Comparison of ENCODE assay signal across 11 cellular contexts in the genomic region with DNA sequence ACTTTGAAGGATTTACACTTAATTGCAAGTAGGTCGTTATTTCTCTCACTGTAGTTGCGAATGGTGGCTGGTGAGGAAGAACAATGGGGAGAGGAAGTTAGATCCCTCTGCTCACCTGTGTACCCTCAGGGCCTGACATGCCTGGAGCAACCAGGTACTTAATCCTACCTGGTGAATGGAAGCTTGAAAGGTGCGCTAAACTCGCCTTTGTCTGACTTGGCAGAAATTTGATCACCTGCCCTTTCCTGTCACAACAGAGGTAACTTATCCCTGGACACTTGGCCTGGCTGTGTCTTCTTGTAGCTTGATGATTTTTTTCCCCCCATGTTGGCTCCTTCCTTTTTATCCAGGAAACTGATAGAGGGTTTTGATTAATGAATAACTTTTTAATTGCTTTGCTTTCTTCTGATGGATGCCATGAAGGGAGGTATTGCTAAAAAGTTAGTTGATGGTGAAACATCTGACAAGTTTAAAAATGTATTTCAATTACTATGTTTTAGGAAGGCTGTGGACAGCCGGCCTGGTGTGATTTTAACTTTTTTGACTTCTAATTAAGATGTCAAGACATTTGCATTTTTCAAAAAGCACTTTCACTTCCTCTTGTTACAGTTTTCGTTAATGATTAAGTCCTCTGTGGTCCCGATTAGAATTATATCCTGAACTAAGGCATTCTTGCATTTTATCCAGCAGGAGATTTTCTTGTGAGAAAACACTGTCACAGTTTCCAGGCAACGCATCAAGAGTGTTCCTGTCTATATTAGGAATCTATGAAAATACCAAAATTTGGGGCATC. TPM values are rescaled to one million over a fixed set of nuclear protein-coding genes. Genes with fewer than 3 reads are reported as not detected.
DNase-seq lines count a peak whose midpoint lies in the region; ATAC-seq and TF ChIP-seq lines count a peak whose summit lies in the region.
"Had no signal": no experiment of that assay in that cellular context is flagged by ENCODE, and none has a peak within 500 bp of the region (broad histone marks: within the 10 kb centered on the region; RNA-seq: fewer than 3 reads in every experiment).

No MANE protein-coding gene starts in this region.

- no peaks in the 10 kb centered on the region for H3K9me3 ChIP-seq in heart right ventricle

- CTCF ChIA-PET in Calu3 (lab: Charles Lee), result interaction anchor here (0.6 to 0.9 kb wide), 3 partner anchors 23 to 364 kb away, joined by 3 to 5 read pairs (median 4); no protein-coding TSS in a partner anchor

- no TSS peak for BruUV-seq in Calu3 (replicated peaks; lab: Mats Ljungman, UMichigan)

- ATAC-seq in GM21390 (IDR thresholded peaks at IDR 0.05; ENCODE audit: unreplicated experiment) (peak; percentile 86), HG03457 (IDR thresholded peaks at IDR 0.05; ENCODE audit: unreplicated experiment) (peak; percentile 64), heart right ventricle (no peak)

- peaks cover 37% of the 10 kb centered on the region for H3K36me3 Mint-ChIP-seq in Calu3 (ENCODE audit: insufficient read depth, unreplicated experiment)
- no peaks in the 10 kb centered on the region for H3K36me3 Mint-ChIP-seq in osteocyte (ENCODE audit: unreplicated experiment)
- H3K36me3 Mint-ChIP-seq: activated naive CD8-positive, alpha-beta T cell treated with anti-CD3 and anti-CD28 coated beads, Interleukin-2, amount 10 ng/mL, durations not matched to agents 7 days and 5 days had no signal

- H3K4me3 ChIP-seq in epithelial cell of esophagus (ENCODE audit: low read length) (no peak overlapping the region), heart right ventricle (no peak overlapping the region)

- H3K36me3 ChIP-seq in heart right ventricle, result no peaks in the 10 kb centered on the region

- H3K9me3 Mint-ChIP-seq in Calu3 (ENCODE audit: low read depth, unreplicated experiment) (peaks cover 2% of the 10 kb centered on the region), osteocyte (ENCODE audit: unreplicated experiment) (peaks cover 3% of the 10 kb centered on the region)

- 69 to 75% methylated on average over 8 of the region's 8 CpGs for WGBS in heart right ventricle, 2 donors

- no peaks in the 10 kb centered on the region for H3K27me3 Mint-ChIP-seq in Calu3 (ENCODE audit: unreplicated experiment)
- peaks cover 15% of the 10 kb centered on the region for H3K27me3 Mint-ChIP-seq in osteocyte (ENCODE audit: unreplicated experiment)

- H3K27ac ChIP-seq in heart right ventricle (no peak overlapping the region), substantia nigra (ENCODE audit: low read depth, low read length, poor library complexity, severe bottlenecking) (no peak overlapping the region)

- H3K4me1 ChIP-seq in heart right ventricle, result no peaks in the 10 kb centered on the region

- TF ChIP-seq CTCF in Calu3 (IDR thresholded peaks at IDR 0.05; ENCODE audit: unreplicated experiment), result no peak
- no peak for TF ChIP-seq CTCF in epithelial cell of esophagus (IDR thresholded peaks at IDR 0.05; ENCODE audit: insufficient read depth, low read depth, low read length, missing control alignments)
- TF ChIP-seq CTCF in osteocyte (IDR thresholded peaks at IDR 0.05), result no peak
- no peak for TF ChIP-seq CTCF in heart right ventricle (IDR thresholded peaks at IDR 0.05)

- intact Hi-C loops in Calu3 (cut with micrococcal nuclease; ENCODE audit: unreplicated experiment), result loop anchor here (2.0 to 5.0 kb wide), 2 partner anchors 115 to 129 kb away; no protein-coding TSS in a partner anchor
- intact Hi-C loops in heart right ventricle (cut with DNase I), result no loop called here

- H3K4me3 Mint-ChIP-seq in Calu3 (ENCODE audit: low read depth, unreplicated experiment) (peak overlapping the region; percentile 57), osteocyte (ENCODE audit: unreplicated experiment) (no peak overlapping the region)
- H3K4me3 Mint-ChIP-seq: activated naive CD8-positive, alpha-beta T cell treated with anti-CD3 and anti-CD28 coated beads, Interleukin-2, amount 10 ng/mL, durations not matched to agents 7 days and 5 days; CD8-positive, alpha-beta memory T cell had no signal

- peaks cover 58% of the 10 kb centered on the region for H3K4me1 Mint-ChIP-seq in Calu3 (ENCODE audit: low read depth, unreplicated experiment)
- no peaks in the 10 kb centered on the region for H3K4me1 Mint-ChIP-seq in osteocyte (ENCODE audit: unreplicated experiment)
- H3K4me1 Mint-ChIP-seq: activated naive CD8-positive, alpha-beta T cell treated with anti-CD3 and anti-CD28 coated beads, Interleukin-2, amount 10 ng/mL, durations not matched to agents 7 days and 5 days had no signal

- DNase-seq in Calu3 (peak; percentile 53), epithelial cell of esophagus (ENCODE audit: low read depth) (peak; percentile 72), NCI-H1436 treated with DMSO at 0.1 percent for 48 hours (lab: John Stamatoyannopoulos, UW) (no peak), osteocyte (ENCODE audit: extremely low spot score, unreplicated experiment) (no peak), heart right ventricle (no peak), substantia nigra (lab: John Stamatoyannopoulos, UW) (no peak)
- DNase-seq: activated naive CD8-positive, alpha-beta T cell treated with anti-CD3 and anti-CD28 coated beads, Interleukin-2, amount 10 ng/mL, durations not matched to agents 7 days and 5 days; CD8-positive, alpha-beta memory T cell; NCI-H1694 treated with DMSO at 0.1 percent for 48 hours had no signal

- H3K27ac Mint-ChIP-seq in Calu3 (ENCODE audit: unreplicated experiment) (peak overlapping the region; percentile 94), osteocyte (ENCODE audit: unreplicated experiment) (no peak overlapping the region)
- H3K27ac Mint-ChIP-seq: activated naive CD8-positive, alpha-beta T cell treated with anti-CD3 and anti-CD28 coated beads, Interleukin-2, amount 10 ng/mL, durations not matched to agents 7 days and 5 days had no signal

- no peaks in the 10 kb centered on the region for H3K27me3 ChIP-seq in heart right ventricle

RNA-seq across cellular contexts. Expression of a gene that starts 9.2 kb away (rescaled TPM):
- total RNA-seq in Calu3 (2022) (48.8 and 56.9 TPM in 2 replicates), osteocyte (not detected in 2 replicates), heart right ventricle (10 to 100 TPM in 4 of 10 donors, 1 to 10 TPM in 4, under 1 TPM in 2; 0.54 to 34.4 (median 6.3) TPM)
- polyA plus RNA-seq in heart right ventricle, result 1 to 10 TPM; 1.3 to 3.4 TPM

Comparison
In these comparisons a context has a peak if more than half of its experiments do, and no peak if none do; other contexts are left out.
1. DNase-seq: peak in Calu3 (single experiment) and epithelial cell of esophagus (single experiment); none in NCI-H1436 treated with DMSO at 0.1 percent for 48 hours (single experiment), osteocyte (single experiment), heart right ventricle (0 of 2) and substantia nigra (0 of 49).
2. ATAC-seq: peak in GM21390 (single experiment) and HG03457 (single experiment); none in heart right ventricle (0 of 8).